ENCODE assay signal across 28 cellular contexts in genomic region chr16:89504061-89504460, GRCh38. TPM values are rescaled to one million over a fixed set of nuclear protein-coding genes. Genes with fewer than 3 reads are reported as not detected.
DNase-seq lines count a peak whose midpoint lies in the region; ATAC-seq, FAIRE-seq and TF ChIP-seq lines count a peak whose summit lies in the region.
"Had no signal": no experiment of that assay in that cellular context is flagged by ENCODE, and none has a peak within 500 bp of the region (broad histone marks: within the 10 kb centered on the region; RNA-seq: fewer than 3 reads in every experiment).

No MANE protein-coding gene starts in this region.

- peaks cover 37% of the 10 kb centered on the region for H3K4me1 ChIP-seq in CD4-positive, CD25-positive, alpha-beta regulatory T cell (ENCODE audit: control insufficient read depth, insufficient read depth, low read length, poor library complexity, severe bottlenecking)

- TF ChIP-seq CTCF in RWPE1 (conservative IDR thresholded peaks at IDR 0.05; ENCODE audit: low read depth) (no peak), natural killer cell (IDR thresholded peaks at IDR 0.05) (no peak)

- no peak overlapping the region for H3K4me3 ChIP-seq in CD4-positive, CD25-positive, alpha-beta regulatory T cell (ENCODE audit: low read depth, low read length)
- H3K4me3 ChIP-seq: BLaER1, body of pancreas, esophagus muscularis mucosa, gastrocnemius medialis, lung, upper lobe of left lung had no signal

- H3K36me3 ChIP-seq in CD4-positive, CD25-positive, alpha-beta regulatory T cell (ENCODE audit: control insufficient read depth, insufficient read depth, low read length) = peaks cover under 1% of the 10 kb centered on the region
- H3K36me3 ChIP-seq: gastrocnemius medialis had no signal

- intact Hi-C loops in natural killer cell (cut with micrococcal nuclease) = no loop called here

- H3K36me3 Mint-ChIP-seq in activated T-cell treated with anti-CD3 and anti-CD28 coated beads, Interleukin-2, amount 50 U/mL, for 24 hours (ENCODE audit: low read depth) = peaks cover 5% of the 10 kb centered on the region
- H3K36me3 Mint-ChIP-seq in CD4-positive, CD25-positive, alpha-beta regulatory T cell = no peaks in the 10 kb centered on the region
- peaks cover 0 to under 1% (median 0%) of the 10 kb centered on the region in 3 donors for H3K36me3 Mint-ChIP-seq in naive thymus-derived CD8-positive, alpha-beta T cell
- H3K36me3 Mint-ChIP-seq in natural killer cell = no peaks in the 10 kb centered on the region

- no peaks in the 10 kb centered on the region for H3K27me3 Mint-ChIP-seq in activated T-cell treated with anti-CD3 and anti-CD28 coated beads, Interleukin-2, amount 50 U/mL, for 24 hours
- H3K27me3 Mint-ChIP-seq in CD4-positive, CD25-positive, alpha-beta regulatory T cell = no peaks in the 10 kb centered on the region
- peaks cover 0 to 1% (median 0%) of the 10 kb centered on the region in 5 donors for H3K27me3 Mint-ChIP-seq in naive thymus-derived CD8-positive, alpha-beta T cell
- no peaks in the 10 kb centered on the region for H3K27me3 Mint-ChIP-seq in natural killer cell (ENCODE audit: low read depth in 2 of 2)
- H3K27me3 Mint-ChIP-seq: effector memory CD8-positive, alpha-beta T cell; stimulated activated naive CD8-positive, alpha-beta T cell treated with anti-CD3 and anti-CD28 coated beads, Interleukin-15, Interleukin-2, amounts not matched to agents 100 ng/mL and 50 ng/mL, for 24 hours had no signal

- peak overlapping the region; percentile 47 for H3K27ac ChIP-seq in CD4-positive, CD25-positive, alpha-beta regulatory T cell (ENCODE audit: insufficient read depth, low read length, poor library complexity, severe bottlenecking)
- peak overlapping the region; percentile 90 for H3K27ac ChIP-seq in RWPE1

- no peak for DNase-seq in activated T-cell treated with anti-CD3 and anti-CD28 coated beads, Interleukin-2, amount 50 U/mL, for 24 hours
- no peak for DNase-seq in activated T-cell treated with anti-CD3 and anti-CD28 coated beads, Interleukin-2, amount 50 U/mL, for 1 hour
- no peak for DNase-seq in CD4-positive, CD25-positive, alpha-beta regulatory T cell
- DNase-seq in RWPE1 (ENCODE audit: low spot score) = no peak
- DNase-seq in naive thymus-derived CD8-positive, alpha-beta T cell = no peak
- no peak for DNase-seq in natural killer cell
- no peak for DNase-seq in urothelium cell line (ENCODE audit: low spot score)
- DNase-seq: ACHN; activated CD4-positive, alpha-beta T cell treated with anti-CD3 and anti-CD28 coated beads for 1 hour; body of pancreas; DMS 273 treated with DMSO at 0.1 percent for 48 hours; effector memory CD8-positive, alpha-beta T cell; gastrocnemius medialis; GOT3; islet precursor cell; Kasumi-1; NCI-H187 treated with DMSO at 0.1 percent for 48 hours; NCI-H226; NCI-H748 treated with DMSO at 0.1 percent for 48 hours; SHP77; stimulated activated CD4-positive, alpha-beta T cell treated with anti-CD3 and anti-CD28 coated beads, Interleukin-4, amount 100 ng/mL, for 4 hours; upper lobe of left lung had no signal

- POLR2A ChIA-PET in RWPE1 (lab: Yijun Ruan, JAX; ENCODE audit: low non-redundant PET) = no interaction called here
- POLR2A ChIA-PET in naive thymus-derived CD8-positive, alpha-beta T cell (lab: Charles Lee) = interaction anchor here (0.7 to 5.9 kb wide), 4 partner anchors 9 to 473 kb away, joined by 5 to 74 read pairs (median 33); partner anchors contain the start of gene ANKRD11

- CTCF ChIA-PET in RWPE1 (lab: Yijun Ruan, JAX) = interaction anchor here (0.6 to 1.0 kb wide), 3 partner anchors 29 to 185 kb away, joined by 3 to 5 read pairs (median 3); no protein-coding TSS in a partner anchor

- H3K4me1 Mint-ChIP-seq in activated T-cell treated with anti-CD3 and anti-CD28 coated beads, Interleukin-2, amount 50 U/mL, for 24 hours (ENCODE audit: low read depth) = peaks cover 27% of the 10 kb centered on the region
- peaks cover 5 to 33% (median 17%) of the 10 kb centered on the region in 4 donors for H3K4me1 Mint-ChIP-seq in CD4-positive, CD25-positive, alpha-beta regulatory T cell
- H3K4me1 Mint-ChIP-seq in naive thymus-derived CD8-positive, alpha-beta T cell = peaks cover 13 to 38% (median 25%) of the 10 kb centered on the region in 4 donors
- H3K4me1 Mint-ChIP-seq in natural killer cell = peaks cover 26 to 28% of the 10 kb centered on the region in 2 donors

- no peaks in the 10 kb centered on the region for H3K27me3 ChIP-seq in CD4-positive, CD25-positive, alpha-beta regulatory T cell (ENCODE audit: control insufficient read depth, insufficient read depth, low read length)
- H3K27me3 ChIP-seq: BLaER1, body of pancreas, esophagus muscularis mucosa, gastrocnemius medialis, upper lobe of left lung had no signal

- H3K27ac Mint-ChIP-seq in activated T-cell treated with anti-CD3 and anti-CD28 coated beads, Interleukin-2, amount 50 U/mL, for 24 hours = peak overlapping the region; percentile 79
- peak overlapping the region in 2 of 3 donors; percentile 71 to 93 for H3K27ac Mint-ChIP-seq in CD4-positive, CD25-positive, alpha-beta regulatory T cell
- peak overlapping the region in 7 of 10 donors; percentile 13 to 93 (median 61) for H3K27ac Mint-ChIP-seq in naive thymus-derived CD8-positive, alpha-beta T cell
- no peak overlapping the region for H3K27ac Mint-ChIP-seq in natural killer cell

- no peak for ATAC-seq in CD4-positive, CD25-positive, alpha-beta regulatory T cell (ENCODE audit: low read depth in 2 of 2)
- no peak for ATAC-seq in naive thymus-derived CD8-positive, alpha-beta T cell
- ATAC-seq in natural killer cell (no peak), GM21423 (IDR thresholded peaks at IDR 0.05; ENCODE audit: unreplicated experiment) (no peak)
- ATAC-seq: body of pancreas; effector memory CD8-positive, alpha-beta T cell; gastrocnemius medialis had no signal

- no peaks in the 10 kb centered on the region for H3K9me3 Mint-ChIP-seq in activated T-cell treated with anti-CD3 and anti-CD28 coated beads, Interleukin-2, amount 50 U/mL, for 24 hours
- no peaks in the 10 kb centered on the region for H3K9me3 Mint-ChIP-seq in CD4-positive, CD25-positive, alpha-beta regulatory T cell
- no peaks in the 10 kb centered on the region for H3K9me3 Mint-ChIP-seq in naive thymus-derived CD8-positive, alpha-beta T cell
- H3K9me3 Mint-ChIP-seq in natural killer cell = no peaks in the 10 kb centered on the region
- H3K9me3 Mint-ChIP-seq: effector memory CD8-positive, alpha-beta T cell; stimulated activated naive CD8-positive, alpha-beta T cell treated with anti-CD3 and anti-CD28 coated beads, Interleukin-15, Interleukin-2, amounts not matched to agents 100 ng/mL and 50 ng/mL, for 24 hours had no signal

- FAIRE-seq in urothelium cell line (lab: Jason Lieb, UNC) = no peak
- FAIRE-seq: TTC549 had no signal

- H3K4me3 Mint-ChIP-seq in activated T-cell treated with anti-CD3 and anti-CD28 coated beads, Interleukin-2, amount 50 U/mL, for 24 hours = no peak overlapping the region
- peak overlapping the region in 1 of 4 donors; percentile 48 for H3K4me3 Mint-ChIP-seq in CD4-positive, CD25-positive, alpha-beta regulatory T cell
- H3K4me3 Mint-ChIP-seq in naive thymus-derived CD8-positive, alpha-beta T cell = no peak overlapping the region
- H3K4me3 Mint-ChIP-seq in natural killer cell = no peak overlapping the region
- H3K4me3 Mint-ChIP-seq: effector memory CD8-positive, alpha-beta T cell; stimulated activated naive CD8-positive, alpha-beta T cell treated with anti-CD3 and anti-CD28 coated beads, Interleukin-15, Interleukin-2, amounts not matched to agents 100 ng/mL and 50 ng/mL, for 24 hours had no signal

- H3K9me3 ChIP-seq in CD4-positive, CD25-positive, alpha-beta regulatory T cell (ENCODE audit: control insufficient read depth in 2 of 2, low read length in 2 of 2) = no peaks in the 10 kb centered on the region
- H3K9me3 ChIP-seq: BLaER1, body of pancreas, esophagus muscularis mucosa, gastrocnemius medialis, upper lobe of left lung had no signal

RNA-seq across cellular contexts. Expression of gene SPG7, which starts 4.1 kb away (rescaled TPM):
- 184 TPM for total RNA-seq in CD4-positive, CD25-positive, alpha-beta regulatory T cell
- 10 to 100 TPM; 34.4 to 41.4 (median 38.1) TPM for polyA plus RNA-seq in CD4-positive, CD25-positive, alpha-beta regulatory T cell
- total RNA-seq in naive thymus-derived CD8-positive, alpha-beta T cell = 100 to 1,000 TPM; 164 to 169 TPM
- polyA plus RNA-seq in naive thymus-derived CD8-positive, alpha-beta T cell = 10 to 100 TPM; 44.8 to 58.2 (median 44.9) TPM
- total RNA-seq in natural killer cell = 100 to 1,000 TPM; 142 to 195 (median 180) TPM

RNA-seq across cellular contexts. Expression of gene ANKRD11, which starts 13.7 kb away (rescaled TPM):
- total RNA-seq in CD4-positive, CD25-positive, alpha-beta regulatory T cell = 323 TPM
- polyA plus RNA-seq in CD4-positive, CD25-positive, alpha-beta regulatory T cell = 10 to 100 TPM in 3 of 4 donors, 1 to 10 TPM in 1; 8.7 to 19.4 (median 14.3) TPM
- total RNA-seq in naive thymus-derived CD8-positive, alpha-beta T cell = 100 to 1,000 TPM; 326 to 328 TPM
- 10 to 100 TPM in 2 of 3 donors, 1 to 10 TPM in 1; 8.9 to 61.1 (median 13.9) TPM for polyA plus RNA-seq in naive thymus-derived CD8-positive, alpha-beta T cell
- total RNA-seq in natural killer cell = 100 to 1,000 TPM; 230 to 299 (median 287) TPM

RNA-seq across cellular contexts. Expression of gene RPL13, which starts 56.4 kb away (rescaled TPM):
- total RNA-seq in CD4-positive, CD25-positive, alpha-beta regulatory T cell = 3,164 TPM
- polyA plus RNA-seq in CD4-positive, CD25-positive, alpha-beta regulatory T cell = 1,000 to 10,000 TPM; 3,297 to 6,519 (median 5,004) TPM
- total RNA-seq in naive thymus-derived CD8-positive, alpha-beta T cell = 1,000 to 10,000 TPM; 5,034 to 5,103 TPM
- polyA plus RNA-seq in naive thymus-derived CD8-positive, alpha-beta T cell = 1,000 to 10,000 TPM; 5,034 to 7,902 (median 7,525) TPM
- total RNA-seq in natural killer cell = 1,000 to 10,000 TPM; 1,286 to 1,549 (median 1,294) TPM

Comparison
In these comparisons a context has a peak if more than half of its experiments do, and no peak if none do; other contexts are left out.
1. H3K27ac Mint-ChIP-seq: peak in activated T-cell treated with anti-CD3 and anti-CD28 coated beads, Interleukin-2, amount 50 U/mL, for 24 hours (single experiment), CD4-positive, CD25-positive, alpha-beta regulatory T cell (2 of 3) and naive thymus-derived CD8-positive, alpha-beta T cell (7 of 10); none in natural killer cell (0 of 2).